1 cellular context compared by ENCODE assay signal in genomic region chr1:24640288-24640687, GRCh38.
TF ChIP-seq lines count a peak whose summit lies in the region.

No MANE protein-coding gene starts in this region.

TF ChIP-seq in K562, 482 proteins besides CTCF, POLR2A, EP300 and RAD21 (continued from another document):
- TF ChIP-seq CEBPG (CRISPR knock-in tag; IDR thresholded peaks at IDR 0.05) (no peak), CEBPG (tag; conservative IDR thresholded peaks at IDR 0.05 in 1 of 2, IDR thresholded peaks at IDR 0.05 in 1 of 2) (no peak), MEIS2 (IDR thresholded peaks at IDR 0.05; ENCODE audit: partially characterized antibody) (no peak), ZNF644 (tag; IDR thresholded peaks at IDR 0.05; ENCODE audit: low read depth) (no peak), ZBTB26 (CRISPR knock-in tag; IDR thresholded peaks at IDR 0.05) (no peak), NFRKB (IDR thresholded peaks at IDR 0.05; ENCODE audit: low read depth) (no peak), TAF7 (tag; IDR thresholded peaks at IDR 0.05) (no peak), HMG20A (CRISPR knock-in tag; conservative IDR thresholded peaks at IDR 0.05) (no peak), ZNF384 (IDR thresholded peaks at IDR 0.05; ENCODE audit: low read depth, low read length) (peak; percentile 78), TFE3 (CRISPR knock-in tag; IDR thresholded peaks at IDR 0.05) (peak; percentile 72), TAF1 (IDR thresholded peaks at IDR 0.05; ENCODE audit: control insufficient read depth, extremely low read depth, insufficient read depth, low read length, severe bottlenecking) (no peak)
- TF ChIP-seq, protein P1, sequence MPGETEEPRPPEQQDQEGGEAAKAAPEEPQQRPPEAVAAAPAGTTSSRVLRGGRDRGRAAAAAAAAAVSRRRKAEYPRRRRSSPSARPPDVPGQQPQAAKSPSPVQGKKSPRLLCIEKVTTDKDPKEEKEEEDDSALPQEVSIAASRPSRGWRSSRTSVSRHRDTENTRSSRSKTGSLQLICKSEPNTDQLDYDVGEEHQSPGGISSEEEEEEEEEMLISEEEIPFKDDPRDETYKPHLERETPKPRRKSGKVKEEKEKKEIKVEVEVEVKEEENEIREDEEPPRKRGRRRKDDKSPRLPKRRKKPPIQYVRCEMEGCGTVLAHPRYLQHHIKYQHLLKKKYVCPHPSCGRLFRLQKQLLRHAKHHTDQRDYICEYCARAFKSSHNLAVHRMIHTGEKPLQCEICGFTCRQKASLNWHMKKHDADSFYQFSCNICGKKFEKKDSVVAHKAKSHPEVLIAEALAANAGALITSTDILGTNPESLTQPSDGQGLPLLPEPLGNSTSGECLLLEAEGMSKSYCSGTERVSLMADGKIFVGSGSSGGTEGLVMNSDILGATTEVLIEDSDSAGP (CRISPR knock-in tag; IDR thresholded peaks at IDR 0.05), result no peak
